Comparison of ENCODE assay signal across 27 cellular contexts in the genomic region with DNA sequence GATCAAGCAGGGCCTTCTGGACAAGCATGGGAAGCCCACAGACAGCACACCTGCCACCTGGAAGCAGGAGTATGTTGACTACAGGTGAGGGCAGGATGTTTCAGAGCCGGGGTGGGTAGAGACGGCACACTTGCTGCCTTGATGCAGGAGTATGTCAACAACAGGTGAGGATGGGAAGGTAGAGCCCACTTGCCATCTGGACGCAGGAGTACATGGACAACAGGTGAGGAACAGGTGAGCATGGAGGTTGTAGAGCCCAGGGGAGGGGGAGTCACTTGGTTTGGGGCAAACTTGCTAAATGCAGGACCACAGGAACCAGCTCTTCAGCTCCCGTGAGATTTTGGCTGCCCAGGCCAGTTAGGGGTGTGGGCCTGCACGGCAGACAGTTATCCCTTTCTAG. TPM values are rescaled to one million over a fixed set of nuclear protein-coding genes. Genes with fewer than 3 reads are reported as not detected.
A peak's percentile ranks its signal among the peaks of the same experiment; 100 is the strongest.
DNase-seq lines count a peak whose midpoint lies in the region; ATAC-seq, FAIRE-seq and TF ChIP-seq lines count a peak whose summit lies in the region.
"Had no signal": no experiment of that assay in that cellular context is flagged by ENCODE, and none has a peak within 500 bp of the region (broad histone marks: within the 10 kb centered on the region; RNA-seq: fewer than 3 reads in every experiment).

No MANE protein-coding gene starts in this region.

- no peak overlapping the region for H2AK5ac ChIP-seq in IMR-90 (ENCODE audit: low read depth, low read length)

- H3K9ac ChIP-seq in IMR-90 (ENCODE audit: low read depth, low read length): no peak overlapping the region

- no peak overlapping the region for H4K8ac ChIP-seq in IMR-90 (ENCODE audit: low read depth in 2 of 2, low read length in 2 of 2)

- peaks cover 3% of the 10 kb centered on the region; the same call in 1 of the 2 replicates for H3K4me1 ChIP-seq in IMR-90 (ENCODE audit: control insufficient read depth, insufficient read depth, low read length)
- H3K4me1 ChIP-seq in foreskin keratinocyte: no peaks in the 10 kb centered on the region
- H3K4me1 ChIP-seq: HAP-1 had no signal

- no peak overlapping the region for H3K4me3 ChIP-seq in IMR-90 (ENCODE audit: insufficient read depth, low read depth, low read length)
- H3K4me3 ChIP-seq: HAP-1 had no signal

- no peaks in the 10 kb centered on the region for H3K9me3 ChIP-seq in IMR-90 (ENCODE audit: control insufficient read depth, insufficient read depth, low read length)
- H3K9me3 ChIP-seq: HAP-1 had no signal

- no peak overlapping the region for H4K5ac ChIP-seq in IMR-90 (ENCODE audit: low read depth, low read length)

- H4K91ac ChIP-seq in IMR-90 (ENCODE audit: insufficient read depth, low read depth, low read length): no peak overlapping the region

- peaks cover 8% of the 10 kb centered on the region for H4K20me1 ChIP-seq in IMR-90 (ENCODE audit: insufficient read depth, low read length)

- TF ChIP-seq RAD21 in IMR-90 (IDR thresholded peaks at IDR 0.05; ENCODE audit: low read length): no peak

- no TSS peak for BruUV-seq in IMR-90 (replicated peaks; lab: Mats Ljungman, UMichigan)

- ATAC-seq in IMR-90 (ENCODE audit: low read depth): no peak
- ATAC-seq in activated naive CD8-positive, alpha-beta T cell treated with anti-CD3 and anti-CD28 coated beads, Interleukin-2, amount 50 U/mL, for 24 hours: no peak
- no peak for ATAC-seq in stimulated activated naive B cell treated with anti-CD40 and anti-IgM and Interleukin-4, amounts not matched to agents 10 μg/mL and 1 μg/mL and 100 μg/mL, for 72 hours (replicated peaks)
- no peak for ATAC-seq in foreskin keratinocyte
- ATAC-seq in T-cell (replicated peaks in 1 of 4): no peak
- ATAC-seq: SK-N-SH treated with all-trans-retinoic acid at 6 μM for 48 hours had no signal

- intact Hi-C loops in activated naive CD4-positive, alpha-beta T cell treated with anti-CD3 and anti-CD28 coated beads for 36 hours (cut with micrococcal nuclease): no loop called here
- intact Hi-C loops in IMR-90 (cut with micrococcal nuclease): no loop called here

- H3K36me3 Mint-ChIP-seq in activated naive CD4-positive, alpha-beta T cell treated with anti-CD3 and anti-CD28 coated beads for 36 hours (ENCODE audit: low read depth): peaks cover 33% of the 10 kb centered on the region
- H3K36me3 Mint-ChIP-seq in activated naive CD4-positive, alpha-beta T cell treated with anti-CD3 and anti-CD28 coated beads, Interleukin-2, amount 10 ng/mL, durations not matched to agents 7 days and 5 days: peaks cover 55% of the 10 kb centered on the region
- peaks cover 45% of the 10 kb centered on the region for H3K36me3 Mint-ChIP-seq in activated naive CD8-positive, alpha-beta T cell treated with anti-CD3 and anti-CD28 coated beads, Interleukin-2, amount 50 U/mL, for 24 hours (ENCODE audit: low read depth)
- peaks cover 18 to 44% of the 10 kb centered on the region in 2 donors for H3K36me3 Mint-ChIP-seq in stimulated activated naive B cell treated with anti-CD40 and anti-IgM and Interleukin-4, amounts not matched to agents 10 μg/mL and 1 μg/mL and 100 μg/mL, for 72 hours
- peaks cover 36% of the 10 kb centered on the region for H3K36me3 Mint-ChIP-seq in T-cell

- H2BK20ac ChIP-seq in IMR-90 (ENCODE audit: low read depth, low read length): no peak overlapping the region

- H2AFZ ChIP-seq in IMR-90 (replicated peaks; ENCODE audit: low read length, poor library complexity): peak overlapping the region; percentile 64

- no peak overlapping the region for H2BK15ac ChIP-seq in IMR-90 (ENCODE audit: low read depth, low read length)

- WGBS in IMR-90 (ENCODE audit: extremely low coverage in 2 of 2, insufficient read length in 1 of 2), 2 experiments: 40% methylated on average over 1 of the region's 5 CpGs; no CpG with 5 or more reads in 1 of the 2 experiments

- DNase-seq in activated naive CD4-positive, alpha-beta T cell treated with anti-CD3 and anti-CD28 coated beads for 36 hours: no peak
- no peak for DNase-seq in activated naive CD4-positive, alpha-beta T cell treated with anti-CD3 and anti-CD28 coated beads, Interleukin-2, amount 10 ng/mL, durations not matched to agents 7 days and 5 days
- DNase-seq in IMR-90 (no peak), H54 (ENCODE audit: insufficient read length, low spot score) (no peak), foreskin keratinocyte (no peak), T-cell (no peak)
- DNase-seq in activated naive CD8-positive, alpha-beta T cell treated with anti-CD3 and anti-CD28 coated beads, Interleukin-2, amount 50 U/mL, for 24 hours: no peak
- no peak for DNase-seq in stimulated activated naive B cell treated with anti-CD40 and anti-IgM and Interleukin-4, amounts not matched to agents 10 μg/mL and 1 μg/mL and 100 μg/mL, for 72 hours
- DNase-seq: AML-193, DMS79 treated with DMSO at 0.1 percent for 48 hours, Karpas-422, MV-4-11, NCI-H1694, NCI-H2081, NCI-H2171, NCI-H345, NCI-H524, NCI-H774 had no signal

- no peak overlapping the region for H3K14ac ChIP-seq in IMR-90 (replicated peaks; ENCODE audit: low read depth, low read length)

- peaks cover 3 to 6% of the 10 kb centered on the region in 2 experiments; a peak in 3 of 4 replicates for H3K79me1 ChIP-seq in IMR-90 (ENCODE audit: low read depth in 1 of 2, low read length in 2 of 2)

- peak overlapping the region; percentile 63 for H3K27ac Mint-ChIP-seq in activated naive CD4-positive, alpha-beta T cell treated with anti-CD3 and anti-CD28 coated beads for 36 hours
- H3K27ac Mint-ChIP-seq in activated naive CD4-positive, alpha-beta T cell treated with anti-CD3 and anti-CD28 coated beads, Interleukin-2, amount 10 ng/mL, durations not matched to agents 7 days and 5 days: no peak overlapping the region
- H3K27ac Mint-ChIP-seq in activated naive CD8-positive, alpha-beta T cell treated with anti-CD3 and anti-CD28 coated beads, Interleukin-2, amount 50 U/mL, for 24 hours: no peak overlapping the region
- H3K27ac Mint-ChIP-seq in stimulated activated naive B cell treated with anti-CD40 and anti-IgM and Interleukin-4, amounts not matched to agents 10 μg/mL and 1 μg/mL and 100 μg/mL, for 72 hours: peak overlapping the region; percentile 38
- peak overlapping the region in 1 of 2 donors; percentile 65 for H3K27ac Mint-ChIP-seq in T-cell
- H3K27ac Mint-ChIP-seq: IgD-negative memory B cell had no signal

- H3K9me1 ChIP-seq in IMR-90 (ENCODE audit: insufficient read depth, low read length): no peaks in the 10 kb centered on the region

- H3K36me3 ChIP-seq in IMR-90 (ENCODE audit: control insufficient read depth, insufficient read depth, low read length): peaks cover 38% of the 10 kb centered on the region

- no peak overlapping the region for H2BK5ac ChIP-seq in IMR-90 (ENCODE audit: low read depth, low read length, poor library complexity, severe bottlenecking)

- no peaks in the 10 kb centered on the region for H3K27me3 ChIP-seq in IMR-90 (ENCODE audit: control insufficient read depth, insufficient read depth, low read length)
- H3K27me3 ChIP-seq in foreskin keratinocyte: no peaks in the 10 kb centered on the region

- no peaks in the 10 kb centered on the region for H3K27me3 Mint-ChIP-seq in activated naive CD4-positive, alpha-beta T cell treated with anti-CD3 and anti-CD28 coated beads for 36 hours (ENCODE audit: low read depth)
- H3K27me3 Mint-ChIP-seq in activated naive CD4-positive, alpha-beta T cell treated with anti-CD3 and anti-CD28 coated beads, Interleukin-2, amount 10 ng/mL, durations not matched to agents 7 days and 5 days: no peaks in the 10 kb centered on the region
- no peaks in the 10 kb centered on the region for H3K27me3 Mint-ChIP-seq in activated naive CD8-positive, alpha-beta T cell treated with anti-CD3 and anti-CD28 coated beads, Interleukin-2, amount 50 U/mL, for 24 hours
- no peaks in the 10 kb centered on the region for H3K27me3 Mint-ChIP-seq in stimulated activated naive B cell treated with anti-CD40 and anti-IgM and Interleukin-4, amounts not matched to agents 10 μg/mL and 1 μg/mL and 100 μg/mL, for 72 hours
- peaks cover 0 to 10% of the 10 kb centered on the region in 2 donors for H3K27me3 Mint-ChIP-seq in T-cell

- POLR2A ChIA-PET in IMR-90 (lab: Charles Lee; ENCODE audit: unreplicated experiment): no interaction called here
- POLR2A ChIA-PET in T-cell (lab: Charles Lee): no interaction called here

- no peak overlapping the region for H3K56ac ChIP-seq in IMR-90 (ENCODE audit: extremely low read depth, insufficient read depth, low read length)

- dilution Hi-C loops in IMR-90 (cut with HindIII; ENCODE audit: low sequenced_read_pairs, unreplicated experiment): no loop called here

- H3K9me3 Mint-ChIP-seq in activated naive CD4-positive, alpha-beta T cell treated with anti-CD3 and anti-CD28 coated beads for 36 hours: no peaks in the 10 kb centered on the region
- H3K9me3 Mint-ChIP-seq in activated naive CD4-positive, alpha-beta T cell treated with anti-CD3 and anti-CD28 coated beads, Interleukin-2, amount 10 ng/mL, durations not matched to agents 7 days and 5 days: no peaks in the 10 kb centered on the region
- H3K9me3 Mint-ChIP-seq in activated naive CD8-positive, alpha-beta T cell treated with anti-CD3 and anti-CD28 coated beads, Interleukin-2, amount 50 U/mL, for 24 hours: no peaks in the 10 kb centered on the region
- H3K9me3 Mint-ChIP-seq in stimulated activated naive B cell treated with anti-CD40 and anti-IgM and Interleukin-4, amounts not matched to agents 10 μg/mL and 1 μg/mL and 100 μg/mL, for 72 hours: no peaks in the 10 kb centered on the region
- H3K9me3 Mint-ChIP-seq in T-cell: no peaks in the 10 kb centered on the region

- CTCF ChIA-PET in activated naive CD4-positive, alpha-beta T cell treated with anti-CD3 and anti-CD28 coated beads for 36 hours (lab: Charles Lee): no interaction called here
- CTCF ChIA-PET in activated naive CD4-positive, alpha-beta T cell treated with anti-CD3 and anti-CD28 coated beads, Interleukin-2, amount 10 ng/mL, durations not matched to agents 7 days and 5 days (lab: Charles Lee): no interaction called here
- CTCF ChIA-PET in IMR-90 (lab: Yijun Ruan, JAX): no interaction called here
- CTCF ChIA-PET in T-cell (lab: Charles Lee): no interaction called here

- TF ChIP-seq POLR2A in IMR-90 (IDR thresholded peaks at IDR 0.05; ENCODE audit: low read depth, low read length): no peak
- no peak for TF ChIP-seq POLR2A in H54 (IDR thresholded peaks at IDR 0.05; ENCODE audit: low read depth, low read length)

- in situ Hi-C loops in IMR-90 (cut with MboI; ENCODE audit: low sequenced_read_pairs): no loop called here

- FAIRE-seq in H54 (lab: Jason Lieb, UNC): no peak
- FAIRE-seq: D721Med, HTR-8/SVneo had no signal

- no peak overlapping the region for H3K4me3 Mint-ChIP-seq in activated naive CD4-positive, alpha-beta T cell treated with anti-CD3 and anti-CD28 coated beads for 36 hours
- no peak overlapping the region for H3K4me3 Mint-ChIP-seq in activated naive CD4-positive, alpha-beta T cell treated with anti-CD3 and anti-CD28 coated beads, Interleukin-2, amount 10 ng/mL, durations not matched to agents 7 days and 5 days
- H3K4me3 Mint-ChIP-seq in activated naive CD8-positive, alpha-beta T cell treated with anti-CD3 and anti-CD28 coated beads, Interleukin-2, amount 50 U/mL, for 24 hours: peak overlapping the region; percentile 21
- no peak overlapping the region for H3K4me3 Mint-ChIP-seq in stimulated activated naive B cell treated with anti-CD40 and anti-IgM and Interleukin-4, amounts not matched to agents 10 μg/mL and 1 μg/mL and 100 μg/mL, for 72 hours
- H3K4me3 Mint-ChIP-seq in T-cell: no peak overlapping the region
- H3K4me3 Mint-ChIP-seq: IgD-negative memory B cell had no signal

- peak overlapping the region; percentile 74 for H2AK9ac ChIP-seq in IMR-90 (replicated peaks; ENCODE audit: low read depth, low read length, poor library complexity)

- H3K4me2 ChIP-seq in IMR-90 (ENCODE audit: low read depth, low read length): no peak overlapping the region

- no peak overlapping the region for H3K23ac ChIP-seq in IMR-90 (ENCODE audit: low read depth, low read length)

- H3K27ac ChIP-seq in IMR-90 (ENCODE audit: insufficient read depth, low read length): no peak overlapping the region
- H3K27ac ChIP-seq in foreskin keratinocyte: no peak overlapping the region
- H3K27ac ChIP-seq: C4-2B had no signal

- peaks cover 30% of the 10 kb centered on the region for H3K4me1 Mint-ChIP-seq in activated naive CD4-positive, alpha-beta T cell treated with anti-CD3 and anti-CD28 coated beads for 36 hours (ENCODE audit: low read depth)
- peaks cover 32% of the 10 kb centered on the region for H3K4me1 Mint-ChIP-seq in activated naive CD4-positive, alpha-beta T cell treated with anti-CD3 and anti-CD28 coated beads, Interleukin-2, amount 10 ng/mL, durations not matched to agents 7 days and 5 days
- peaks cover 27% of the 10 kb centered on the region for H3K4me1 Mint-ChIP-seq in activated naive CD8-positive, alpha-beta T cell treated with anti-CD3 and anti-CD28 coated beads, Interleukin-2, amount 50 U/mL, for 24 hours
- peaks cover 4 to 5% of the 10 kb centered on the region in 2 donors for H3K4me1 Mint-ChIP-seq in stimulated activated naive B cell treated with anti-CD40 and anti-IgM and Interleukin-4, amounts not matched to agents 10 μg/mL and 1 μg/mL and 100 μg/mL, for 72 hours
- peaks cover 0 to 11% (median 10%) of the 10 kb centered on the region in 3 donors for H3K4me1 Mint-ChIP-seq in T-cell

- H2BK120ac ChIP-seq in IMR-90 (ENCODE audit: low read depth, low read length): no peak overlapping the region

- no peak for TF ChIP-seq CTCF in IMR-90 (conservative IDR thresholded peaks at IDR 0.05; ENCODE audit: low read depth, low read length)
- no peak for TF ChIP-seq CTCF in foreskin keratinocyte (conservative IDR thresholded peaks at IDR 0.05)

- no peak overlapping the region for H3K18ac ChIP-seq in IMR-90 (ENCODE audit: low read depth, low read length)

- no peak overlapping the region for H3K4ac ChIP-seq in IMR-90 (ENCODE audit: low read depth, low read length)

RNA-seq across cellular contexts. Expression of gene DKC1, which starts 12.0 kb away (rescaled TPM):
- 100 to 1,000 TPM; 124 to 127 TPM for total RNA-seq in activated naive CD4-positive, alpha-beta T cell treated with anti-CD3 and anti-CD28 coated beads for 36 hours
- total RNA-seq in IMR-90 (2012; rRNA removed): 63.8 and 66.7 TPM in 2 replicates
- polyA plus RNA-seq in IMR-90 (2012; rRNA removed): 42.9 and 49.9 TPM in 2 replicates
- 14.1 and 16.9 TPM in 2 replicates for polyA plus RNA-seq in IMR-90 (2012; cell fraction: cytosol; rRNA removed)
- polyA plus RNA-seq in IMR-90 (2012; cell fraction: nucleus; rRNA removed; ENCODE audit: low replicate concordance): 17.0 and 55.5 TPM in 2 replicates
- 77.4 and 98.5 TPM in 2 replicates for total RNA-seq in foreskin keratinocyte
- polyA plus RNA-seq in foreskin keratinocyte: 53.7 and 71.4 TPM in 2 replicates
- 10 to 100 TPM; 56.5 to 63.2 (median 58.5) TPM for total RNA-seq in T-cell

RNA-seq across cellular contexts. Expression of gene GAB3, which starts 23.7 kb away (rescaled TPM):
- 1 to 10 TPM; 1.0 to 1.4 TPM for total RNA-seq in activated naive CD4-positive, alpha-beta T cell treated with anti-CD3 and anti-CD28 coated beads for 36 hours
- total RNA-seq in IMR-90 (2012; rRNA removed) (1.9 and 2.2 TPM in 2 replicates), foreskin keratinocyte (0.14 and 0.31 TPM in 2 replicates), T-cell (10 to 100 TPM in 4 of 5 donors, 1 to 10 TPM in 1; 9.1 to 26.2 (median 18.4) TPM)
- polyA plus RNA-seq in IMR-90 (2012; rRNA removed) (3.4 and 3.7 TPM in 2 replicates), foreskin keratinocyte (0.04 and 0.11 TPM in 2 replicates)
- polyA plus RNA-seq in IMR-90 (2012; cell fraction: cytosol; rRNA removed): 0.56 and 0.63 TPM in 2 replicates
- 2.7 and 11.3 TPM in 2 replicates for polyA plus RNA-seq in IMR-90 (2012; cell fraction: nucleus; rRNA removed; ENCODE audit: low replicate concordance)

RNA-seq across cellular contexts. Expression of gene MPP1, which starts 30.7 kb away (rescaled TPM):
- 10 to 100 TPM; 23.9 to 24.3 TPM for total RNA-seq in activated naive CD4-positive, alpha-beta T cell treated with anti-CD3 and anti-CD28 coated beads for 36 hours
- total RNA-seq in IMR-90 (2012; rRNA removed): 36.4 and 43.0 TPM in 2 replicates
- 29.4 and 35.2 TPM in 2 replicates for polyA plus RNA-seq in IMR-90 (2012; rRNA removed)
- polyA plus RNA-seq in IMR-90 (2012; cell fraction: cytosol; rRNA removed): 18.5 and 21.3 TPM in 2 replicates
- 34.3 and 65.1 TPM in 2 replicates for polyA plus RNA-seq in IMR-90 (2012; cell fraction: nucleus; rRNA removed; ENCODE audit: low replicate concordance)
- total RNA-seq in foreskin keratinocyte: 8.6 and 9.0 TPM in 2 replicates
- 7.5 and 7.6 TPM in 2 replicates for polyA plus RNA-seq in foreskin keratinocyte
- total RNA-seq in T-cell: 10 to 100 TPM; 13.6 to 24.1 (median 15.1) TPM

RNA-seq across cellular contexts. Expression of gene SMIM9, which starts 59.8 kb away (rescaled TPM):
- total RNA-seq in activated naive CD4-positive, alpha-beta T cell treated with anti-CD3 and anti-CD28 coated beads for 36 hours: not detected
- not detected in 2 replicates for total RNA-seq in IMR-90 (2012; rRNA removed)
- polyA plus RNA-seq in IMR-90 (2012; rRNA removed): not detected in 2 replicates
- not detected in 2 replicates for polyA plus RNA-seq in IMR-90 (2012; cell fraction: cytosol; rRNA removed)
- polyA plus RNA-seq in IMR-90 (2012; cell fraction: nucleus; rRNA removed; ENCODE audit: low replicate concordance): not detected in 2 replicates
- total RNA-seq in foreskin keratinocyte: not detected in 2 replicates
- not detected in 2 replicates for polyA plus RNA-seq in foreskin keratinocyte
- not detected for total RNA-seq in T-cell
- total RNA-seq: A172, M059J had no signal
- polyA plus RNA-seq: AG04450, IgD-negative memory B cell had no signal

Comparison
In these comparisons a context has a peak if more than half of its experiments do, and no peak if none do; other contexts are left out.
1. H3K27ac Mint-ChIP-seq: peak in activated naive CD4-positive, alpha-beta T cell treated with anti-CD3 and anti-CD28 coated beads for 36 hours (single experiment) and stimulated activated naive B cell treated with anti-CD40 and anti-IgM and Interleukin-4, amounts not matched to agents 10 μg/mL and 1 μg/mL and 100 μg/mL, for 72 hours (single experiment); none in activated naive CD4-positive, alpha-beta T cell treated with anti-CD3 and anti-CD28 coated beads, Interleukin-2, amount 10 ng/mL, durations not matched to agents 7 days and 5 days (single experiment) and activated naive CD8-positive, alpha-beta T cell treated with anti-CD3 and anti-CD28 coated beads, Interleukin-2, amount 50 U/mL, for 24 hours (single experiment).